Comparison of ENCODE assay signal across 9 cellular contexts in the genomic region with DNA sequence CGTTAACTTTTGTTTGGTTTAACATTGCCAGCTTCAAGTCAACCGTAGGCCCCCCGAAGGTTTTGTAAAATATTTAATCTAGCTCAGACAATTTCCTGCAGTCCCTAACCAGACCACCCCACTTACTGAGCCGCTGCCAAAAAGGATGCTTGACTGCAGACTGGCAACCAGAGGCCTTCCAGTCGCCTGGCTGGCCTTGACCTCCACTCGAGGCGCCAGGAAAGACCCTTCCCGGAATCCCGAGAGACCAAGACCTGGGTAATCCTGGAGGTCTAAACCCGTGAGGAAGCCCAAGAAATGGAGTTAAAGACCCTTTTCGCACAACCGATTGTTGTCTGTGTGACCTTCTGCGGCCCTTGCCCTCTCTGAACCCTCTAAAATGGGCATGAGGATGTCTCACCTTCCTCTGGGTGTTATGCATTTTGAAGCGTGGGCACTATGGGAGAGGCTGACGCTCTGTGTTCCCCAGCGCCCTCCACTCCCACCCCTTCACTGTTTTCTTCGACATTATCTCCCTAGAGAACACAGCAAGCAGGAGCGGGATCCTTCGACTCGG.
DNase-seq lines count a peak whose midpoint lies in the region; ATAC-seq, FAIRE-seq and TF ChIP-seq lines count a peak whose summit lies in the region.
"Had no signal": no experiment of that assay in that cellular context is flagged by ENCODE, and none has a peak within 500 bp of the region (broad histone marks: within the 10 kb centered on the region; RNA-seq: fewer than 3 reads in every experiment).

No MANE protein-coding gene starts in this region.

- ATAC-seq in gastrocnemius medialis: no peak
- no peak for ATAC-seq in HG03095 (IDR thresholded peaks at IDR 0.05; ENCODE audit: unreplicated experiment)

- no peak overlapping the region for H3K4me2 ChIP-seq in MM.1S (ENCODE audit: low read depth, low read length)

- H3K4me3 ChIP-seq in Peyer's patch (no peak overlapping the region), iPS-18a (ENCODE audit: low read length) (peak overlapping the region; percentile 63), gastrocnemius medialis (peak overlapping the region in 3 of 4 donors; percentile 61 to 72 (median 68)), MM.1S (ENCODE audit: low read length) (no peak overlapping the region)

- no peaks in the 10 kb centered on the region for H4K20me1 ChIP-seq in MM.1S (ENCODE audit: insufficient read depth, low read length)

- peak; percentile 87 for FAIRE-seq in GM19239 (lab: Jason Lieb, UNC)

- no peak for DNase-seq in GM19239 (ENCODE audit: insufficient read length, low spot score)
- no peak for DNase-seq in Peyer's patch
- no peak for DNase-seq in gastrocnemius medialis
- DNase-seq in mesenteric fat pad (ENCODE audit: low spot score): no peak
- DNase-seq in NCI-H69 (lab: John Stamatoyannopoulos, UW): no peak
- no peak for DNase-seq in MM.1S
- DNase-seq: stimulated activated CD4-positive, alpha-beta T cell treated with anti-CD3 and anti-CD28 coated beads, Interleukin-2, amount 100 ng/mL, for 48 hours had no signal

- no peak overlapping the region for H3K9ac ChIP-seq in iPS-18a (ENCODE audit: low read length)
- no peak overlapping the region for H3K9ac ChIP-seq in MM.1S (ENCODE audit: low read length)

- TF ChIP-seq POLR2A in Peyer's patch (IDR thresholded peaks at IDR 0.05): no peak
- no peak for TF ChIP-seq POLR2A in gastrocnemius medialis (IDR thresholded peaks at IDR 0.05)

- H3K9me2 ChIP-seq in MM.1S (replicated peaks; ENCODE audit: insufficient read depth, low read length): no peaks in the 10 kb centered on the region

- H3K9me3 ChIP-seq in Peyer's patch (no peaks in the 10 kb centered on the region), iPS-18a (ENCODE audit: control insufficient read depth, low read depth, low read length) (no peaks in the 10 kb centered on the region), gastrocnemius medialis (no peaks in the 10 kb centered on the region), MM.1S (replicated peaks; ENCODE audit: insufficient read depth, low read length) (no peaks in the 10 kb centered on the region)

- H3K4me1 ChIP-seq in Peyer's patch: peaks cover 0 to 5% (median 2%) of the 10 kb centered on the region in 4 donors
- H3K4me1 ChIP-seq in iPS-18a (ENCODE audit: control insufficient read depth, low read depth, low read length): peaks cover 63% of the 10 kb centered on the region
- H3K4me1 ChIP-seq in gastrocnemius medialis: peaks cover 0 to 7% of the 10 kb centered on the region in 2 donors
- no peaks in the 10 kb centered on the region for H3K4me1 ChIP-seq in MM.1S (ENCODE audit: low read length)

- TF ChIP-seq CTCF in Peyer's patch (IDR thresholded peaks at IDR 0.05): no peak
- TF ChIP-seq CTCF in gastrocnemius medialis (IDR thresholded peaks at IDR 0.05 in 4 of 5, conservative IDR thresholded peaks at IDR 0.05 in 1 of 5): no peak
- TF ChIP-seq CTCF in MM.1S (IDR thresholded peaks at IDR 0.05; ENCODE audit: low read length): no peak

- H3K27me3 ChIP-seq in Peyer's patch (no peaks in the 10 kb centered on the region), iPS-18a (ENCODE audit: control insufficient read depth, insufficient read depth, low read length) (peaks cover 93% of the 10 kb centered on the region), gastrocnemius medialis (peaks cover 0 to 25% (median 16%) of the 10 kb centered on the region in 3 donors), MM.1S (replicated peaks; ENCODE audit: insufficient read depth, low read length) (no peaks in the 10 kb centered on the region)

- intact Hi-C loops in gastrocnemius medialis (cut with DNase I; ENCODE audit: low total_unique reads): loop anchor here (2.0 to 10.0 kb wide), 5 partner anchors 71 to 279 kb away; partner anchors contain the start of gene BCOR

- H3K27ac ChIP-seq in Peyer's patch (peak overlapping the region in 3 of 4 donors; percentile 55 to 98 (median 94)), iPS-18a (ENCODE audit: low read length) (no peak overlapping the region), gastrocnemius medialis (peak overlapping the region; percentile 92 to 95 (median 94)), MM.1S (ENCODE audit: low read length) (no peak overlapping the region)

- peaks cover 9% of the 10 kb centered on the region; the same call in 1 of the 2 replicates for H3F3A ChIP-seq in MM.1S (ENCODE audit: insufficient read depth, low read length)

- no peaks in the 10 kb centered on the region for H3K36me3 ChIP-seq in Peyer's patch
- no peaks in the 10 kb centered on the region for H3K36me3 ChIP-seq in iPS-18a (ENCODE audit: control insufficient read depth, low read depth, low read length)
- no peaks in the 10 kb centered on the region for H3K36me3 ChIP-seq in gastrocnemius medialis
- no peaks in the 10 kb centered on the region for H3K36me3 ChIP-seq in MM.1S (replicated peaks; ENCODE audit: insufficient read depth, low read length)

- in situ Hi-C loops in gastrocnemius medialis (cut with MboI; ENCODE audit: low sequenced_read_pairs in 4 of 4): loop anchor here in 1 of 4 donors (25.0 kb wide), 1 partner anchor 151 kb away; no protein-coding TSS in a partner anchor

- H2AFZ ChIP-seq in MM.1S (ENCODE audit: low read length): no peak overlapping the region

- H3K79me2 ChIP-seq in MM.1S (ENCODE audit: low read length): no peaks in the 10 kb centered on the region

Comparison
In these comparisons a context has a peak if more than half of its experiments do, and no peak if none do; other contexts are left out.
1. H3K27ac ChIP-seq: peak in Peyer's patch (3 of 4) and gastrocnemius medialis (4 of 4); none in iPS-18a (single experiment) and MM.1S (single experiment).
2. H3K4me3 ChIP-seq: peak in iPS-18a (single experiment) and gastrocnemius medialis (3 of 4); none in Peyer's patch (0 of 4) and MM.1S (single experiment).